In genomic region chr6:167987396-167987795, GRCh38 we compare ENCODE assay signal across 20 cellular contexts. TPM values are rescaled to one million over a fixed set of nuclear protein-coding genes. Genes with fewer than 3 reads are reported as not detected.
"Had no signal": no experiment of that assay in that cellular context is flagged by ENCODE, and none has a peak within 500 bp of the region (broad histone marks: within the 10 kb centered on the region; RNA-seq: fewer than 3 reads in every experiment).

No MANE protein-coding gene starts in this region.

- H3K36me3 Mint-ChIP-seq: immature natural killer cell; naive thymus-derived CD8-positive, alpha-beta T cell had no signal

- DNase-seq: caudate nucleus; colonic mucosa; effector CD8-positive, alpha-beta T cell; immature natural killer cell; kidney; left cardiac atrium; mucosa of descending colon; naive thymus-derived CD8-positive, alpha-beta T cell; sigmoid colon; small intestine; stimulated activated CD4-positive, alpha-beta T cell treated with anti-CD3 and anti-CD28 coated beads, Interleukin-12 subunit alpha, Interleukin-12 subunit beta, amount 100 ng/mL, for 4 hours; stimulated activated naive CD4-positive, alpha-beta T cell treated with Interleukin-2 at 50 U/mL for 16 hours; tibial artery; upper lobe of left lung had no signal

- H3K4me1 ChIP-seq: colonic mucosa, parathyroid adenoma, sigmoid colon, tibial artery, upper lobe of left lung had no signal

- ATAC-seq: mucosa of descending colon; naive thymus-derived CD8-positive, alpha-beta T cell had no signal

- H3K4me3 Mint-ChIP-seq: immature natural killer cell; naive thymus-derived CD8-positive, alpha-beta T cell had no signal

- H3K27me3 ChIP-seq: colonic mucosa, sigmoid colon, tibial artery, upper lobe of left lung had no signal

- H3K27ac ChIP-seq: colonic mucosa, parathyroid adenoma, sigmoid colon, tibial artery, upper lobe of left lung had no signal

- H3K4me3 ChIP-seq: colonic mucosa, mucosa of descending colon, sigmoid colon, tibial artery, upper lobe of left lung had no signal

- H2AFZ ChIP-seq: parathyroid adenoma had no signal

- H3K9me3 Mint-ChIP-seq: immature natural killer cell had no signal

- H3K9ac ChIP-seq: parathyroid adenoma had no signal

- H3K27ac Mint-ChIP-seq: immature natural killer cell; naive thymus-derived CD8-positive, alpha-beta T cell had no signal

- H3K36me3 ChIP-seq: colonic mucosa, sigmoid colon, tibial artery, upper lobe of left lung had no signal

- H3K4me1 Mint-ChIP-seq: immature natural killer cell; naive thymus-derived CD8-positive, alpha-beta T cell had no signal

- H3K9me3 ChIP-seq: colonic mucosa, mucosa of descending colon, sigmoid colon, tibial artery, upper lobe of left lung had no signal

- H3K79me2 ChIP-seq: parathyroid adenoma had no signal

RNA-seq across cellular contexts. Expression of gene KIF25, which starts 10.1 kb away (rescaled TPM):
- total RNA-seq: kidney; liver; lung microvascular endothelial cell; naive thymus-derived CD8-positive, alpha-beta T cell; pulmonary artery endothelial cell had no signal
- polyA plus RNA-seq: fibroblast of lung; immature natural killer cell; naive thymus-derived CD8-positive, alpha-beta T cell; neural cell had no signal
